In the genomic region with DNA sequence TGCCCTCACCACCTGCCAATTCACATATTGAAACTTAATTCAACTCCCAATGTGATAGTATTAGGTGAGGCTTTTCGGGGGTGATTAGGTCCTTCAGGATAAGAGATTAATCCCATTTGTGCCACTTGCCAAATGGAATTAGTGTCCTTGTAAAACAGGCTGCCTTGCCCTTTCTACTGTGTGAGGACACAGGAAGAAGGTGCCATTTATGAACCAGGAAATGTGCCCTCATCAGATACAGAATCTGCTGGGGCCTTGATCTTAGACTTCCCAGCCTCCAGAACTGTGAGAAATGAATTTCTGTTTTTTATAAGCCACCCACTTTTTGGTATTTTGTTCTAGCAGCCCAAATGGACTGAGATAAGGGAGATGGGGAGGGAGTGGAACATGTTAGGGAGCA, we compare ENCODE assay signal across 28 cellular contexts.
"Had no signal": no experiment of that assay in that cellular context is flagged by ENCODE, and none has a peak within 500 bp of the region (broad histone marks: within the 10 kb centered on the region; RNA-seq: fewer than 3 reads in every experiment).

No MANE protein-coding gene starts in this region.

- DNase-seq: activated B cell treated with CpG ODN at 0.5 μM for 24 hours; activated CD4-positive, alpha-beta T cell treated with anti-CD3 and anti-CD28 coated beads for 4 hours; activated CD4-positive, alpha-beta T cell treated with anti-CD3 and anti-CD28 coated beads, Interleukin-2, amount 50 U/mL, for 48 hours; activated CD8-positive, alpha-beta memory T cell treated with anti-CD3 and anti-CD28 coated beads, Interleukin-2, amount 50 U/mL, for 48 hours; activated effector memory CD4-positive, alpha-beta T cell treated with Interleukin-2 at 50 U/mL for 16 hours; activated naive CD4-positive, alpha-beta T cell treated with anti-CD3 and anti-CD28 coated beads, Interleukin-2, amount 10 ng/mL, durations not matched to agents 7 days and 5 days; activated T-cell treated with anti-CD3 and anti-CD28 coated beads, Interleukin-2, amount 50 U/mL, for 4 hours; anterior cingulate cortex; effector CD4-positive, alpha-beta T cell; foreskin fibroblast; heart right ventricle; kidney; lower lobe of right lung; midbrain; ovary; stimulated activated CD4-positive, alpha-beta T cell treated with anti-CD3 and anti-CD28 coated beads, Interleukin-1b, Interleukin-23, amount 100 ng/mL, for 48 hours; substantia nigra; T-cell; tibial artery had no signal

- H3K4me3 ChIP-seq: heart right ventricle, lower lobe of right lung, ovary, prostate gland, right atrium auricular region, tibial artery had no signal

- H3K27ac ChIP-seq: heart right ventricle, lower lobe of right lung, neutrophil, ovary, prostate gland, right atrium auricular region, tibial artery had no signal

- FAIRE-seq: endometrium, kidney had no signal

- H3K4me1 ChIP-seq: prostate gland had no signal

- H3K27me3 ChIP-seq: neutrophil, ovary, right atrium auricular region, tibial artery had no signal

- H3K9me3 Mint-ChIP-seq: activated B cell treated with CpG ODN at 0.5 μM for 24 hours; activated naive CD4-positive, alpha-beta T cell treated with anti-CD3 and anti-CD28 coated beads, Interleukin-2, amount 10 ng/mL, durations not matched to agents 7 days and 5 days; activated T-cell treated with anti-CD3 and anti-CD28 coated beads, Interleukin-2, amount 50 U/mL, for 4 hours; brain; natural killer cell treated with Interleukin-12 subunit alpha and Interleukin-12 subunit beta and Interleukin-15 and Interleukin-18, amount 100 ng/mL, for 72 hours; stimulated activated naive CD8-positive, alpha-beta T cell treated with anti-CD3 and anti-CD28 coated beads, Interleukin-15, Interleukin-2, amounts not matched to agents 100 ng/mL and 50 ng/mL, for 24 hours; T-cell; T-helper 2 cell treated with Interferon-gamma antibody and Interleukin-4, amounts not matched to agents 5 μg/mL and 100 μg/mL, for 36 hours had no signal

- H3K27ac Mint-ChIP-seq: activated B cell treated with CpG ODN at 0.5 μM for 24 hours; activated naive CD4-positive, alpha-beta T cell treated with anti-CD3 and anti-CD28 coated beads, Interleukin-2, amount 10 ng/mL, durations not matched to agents 7 days and 5 days; brain; natural killer cell treated with Interleukin-12 subunit alpha and Interleukin-12 subunit beta and Interleukin-15 and Interleukin-18, amount 100 ng/mL, for 72 hours; stimulated activated naive CD8-positive, alpha-beta T cell treated with anti-CD3 and anti-CD28 coated beads, Interleukin-15, Interleukin-2, amounts not matched to agents 100 ng/mL and 50 ng/mL, for 24 hours; T-cell; T-helper 2 cell treated with Interferon-gamma antibody and Interleukin-4, amounts not matched to agents 5 μg/mL and 100 μg/mL, for 36 hours had no signal

- H3K36me3 ChIP-seq: heart right ventricle, lower lobe of right lung, neutrophil, ovary, prostate gland, right atrium auricular region, tibial artery had no signal

- ATAC-seq: activated T-cell treated with anti-CD3 and anti-CD28 coated beads, Interleukin-2, amount 50 U/mL, for 4 hours; heart right ventricle; left lobe of liver; lower lobe of right lung; natural killer cell treated with Interleukin-12 subunit alpha and Interleukin-12 subunit beta and Interleukin-15 and Interleukin-18, amount 100 ng/mL, for 72 hours; T-cell had no signal

- H3K4me3 Mint-ChIP-seq: activated B cell treated with CpG ODN at 0.5 μM for 24 hours; activated naive CD4-positive, alpha-beta T cell treated with anti-CD3 and anti-CD28 coated beads, Interleukin-2, amount 10 ng/mL, durations not matched to agents 7 days and 5 days; activated T-cell treated with anti-CD3 and anti-CD28 coated beads, Interleukin-2, amount 50 U/mL, for 4 hours; brain; natural killer cell treated with Interleukin-12 subunit alpha and Interleukin-12 subunit beta and Interleukin-15 and Interleukin-18, amount 100 ng/mL, for 72 hours; stimulated activated naive CD8-positive, alpha-beta T cell treated with anti-CD3 and anti-CD28 coated beads, Interleukin-15, Interleukin-2, amounts not matched to agents 100 ng/mL and 50 ng/mL, for 24 hours; T-cell; T-helper 2 cell treated with Interferon-gamma antibody and Interleukin-4, amounts not matched to agents 5 μg/mL and 100 μg/mL, for 36 hours had no signal

- H3K36me3 Mint-ChIP-seq: activated naive CD4-positive, alpha-beta T cell treated with anti-CD3 and anti-CD28 coated beads, Interleukin-2, amount 10 ng/mL, durations not matched to agents 7 days and 5 days; brain; natural killer cell treated with Interleukin-12 subunit alpha and Interleukin-12 subunit beta and Interleukin-15 and Interleukin-18, amount 100 ng/mL, for 72 hours; T-cell had no signal

- H3K9me3 ChIP-seq: heart right ventricle, lower lobe of right lung, neutrophil, ovary, prostate gland, right atrium auricular region, tibial artery had no signal
